In the genomic region with DNA sequence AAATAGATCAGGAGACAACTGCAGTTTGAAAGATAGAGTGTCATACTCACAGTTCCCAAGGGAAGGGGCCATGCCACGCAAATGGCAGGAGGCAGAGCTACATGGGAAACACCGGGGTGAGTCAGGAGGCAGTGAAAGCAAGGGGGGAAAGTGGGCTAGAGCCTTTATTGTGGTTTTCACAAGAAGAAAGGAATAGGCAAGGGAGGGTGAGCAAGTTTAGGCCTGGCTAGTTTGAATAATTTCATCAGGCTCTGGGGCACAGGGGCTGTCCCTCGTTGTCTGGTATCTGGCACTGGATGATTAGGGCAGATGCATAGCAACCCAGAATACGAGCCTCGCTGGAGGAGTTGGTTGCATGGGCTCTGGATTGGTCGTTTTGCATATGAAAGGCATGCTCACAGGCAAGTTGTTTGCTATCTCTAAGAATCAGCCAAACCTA, we compare ENCODE assay signal across 13 cellular contexts. TPM values are rescaled to one million over a fixed set of nuclear protein-coding genes. Genes with fewer than 3 reads are reported as not detected.
A peak's percentile ranks its signal among the peaks of the same experiment; 100 is the strongest.
DNase-seq lines count a peak whose midpoint lies in the region; FAIRE-seq and TF ChIP-seq lines count a peak whose summit lies in the region.
"Had no signal": no experiment of that assay in that cellular context is flagged by ENCODE, and none has a peak within 500 bp of the region (broad histone marks: within the 10 kb centered on the region; RNA-seq: fewer than 3 reads in every experiment).

No MANE protein-coding gene starts in this region.

- H2AFZ ChIP-seq in mammary epithelial cell (ENCODE audit: low read depth, low read length): no peak overlapping the region

- dilution Hi-C loops in mammary epithelial cell (cut with HindIII; ENCODE audit: low sequenced_read_pairs): no loop called here

- H3K79me2 ChIP-seq in mammary epithelial cell (ENCODE audit: insufficient read depth, low read length): no peaks in the 10 kb centered on the region

- no peaks in the 10 kb centered on the region for H3K27me3 ChIP-seq in mammary epithelial cell (ENCODE audit: insufficient read depth, low read length)
- H3K27me3 ChIP-seq in breast epithelium: no peaks in the 10 kb centered on the region
- no peaks in the 10 kb centered on the region for H3K27me3 ChIP-seq in HUES6 (ENCODE audit: control insufficient read depth, insufficient read depth, low read length)
- no peaks in the 10 kb centered on the region for H3K27me3 ChIP-seq in iPS-18a (ENCODE audit: control insufficient read depth, insufficient read depth, low read length)
- H3K27me3 ChIP-seq in BE2C: peaks cover 17% of the 10 kb centered on the region
- H3K27me3 ChIP-seq: MG63, stomach had no signal

- no peak for TF ChIP-seq CTCF in mammary epithelial cell (conservative IDR thresholded peaks at IDR 0.05 in 1 of 2, IDR thresholded peaks at IDR 0.05 in 1 of 2; ENCODE audit: extremely low read depth in 1 of 2, insufficient read depth in 1 of 2, low read depth in 1 of 2, low read length in 2 of 2)
- no peak for TF ChIP-seq CTCF in breast epithelium (IDR thresholded peaks at IDR 0.05)
- no peak for TF ChIP-seq CTCF in BE2C (IDR thresholded peaks at IDR 0.05; ENCODE audit: low read depth, low read length)

- BruUV-seq in mammary epithelial cell (replicated peaks; lab: Mats Ljungman, UMichigan): no TSS peak

- H3K4me2 ChIP-seq in mammary epithelial cell (ENCODE audit: insufficient read depth, low read depth, low read length): no peak overlapping the region

- H3K36me3 ChIP-seq in mammary epithelial cell (ENCODE audit: insufficient read depth, low read length): no peaks in the 10 kb centered on the region
- no peaks in the 10 kb centered on the region for H3K36me3 ChIP-seq in breast epithelium
- H3K36me3 ChIP-seq in HUES6 (ENCODE audit: control insufficient read depth, insufficient read depth, low read length): no peaks in the 10 kb centered on the region
- no peaks in the 10 kb centered on the region for H3K36me3 ChIP-seq in iPS-18a (ENCODE audit: control insufficient read depth, low read depth, low read length)
- no peaks in the 10 kb centered on the region for H3K36me3 ChIP-seq in BE2C
- H3K36me3 ChIP-seq: MG63, stomach had no signal

- H3K4me3 ChIP-seq in mammary epithelial cell (replicated peaks in 1 of 3; ENCODE audit: insufficient read depth in 1 of 3, low read depth in 2 of 3, low read length in 3 of 3) (no peak overlapping the region), breast epithelium (no peak overlapping the region), HUES6 (ENCODE audit: low read depth, low read length) (no peak overlapping the region), iPS-18a (ENCODE audit: low read length) (peak overlapping the region; percentile 13), BE2C (ENCODE audit: low read depth, low read length) (no peak overlapping the region)
- H3K4me3 ChIP-seq: MG63, stomach had no signal

- CTCF ChIA-PET in mammary epithelial cell (lab: Charles Lee; ENCODE audit: low non-redundant PET): no interaction called here

- no peak for TF ChIP-seq POLR2A in breast epithelium (IDR thresholded peaks at IDR 0.05)

- in situ Hi-C loops in mammary epithelial cell (cut with MboI; ENCODE audit: low sequenced_read_pairs in 2 of 2): loop anchor here in 1 of 2 donors (25.0 kb wide), 1 partner anchor 234 kb away; a partner anchor contains a TSS

- no peaks in the 10 kb centered on the region for H3K9me3 ChIP-seq in mammary epithelial cell (replicated peaks; ENCODE audit: insufficient read depth, low read length)
- H3K9me3 ChIP-seq in breast epithelium: no peaks in the 10 kb centered on the region
- H3K9me3 ChIP-seq in HUES6 (ENCODE audit: control insufficient read depth, insufficient read depth, low read depth, low read length): no peaks in the 10 kb centered on the region
- no peaks in the 10 kb centered on the region for H3K9me3 ChIP-seq in iPS-18a (ENCODE audit: control insufficient read depth, low read depth, low read length)
- H3K9me3 ChIP-seq in BE2C: no peaks in the 10 kb centered on the region
- H3K9me3 ChIP-seq: MG63, stomach had no signal

- DNase-seq in mammary epithelial cell (peak; percentile 64), breast epithelium (ENCODE audit: low spot score in 2 of 2) (no peak), urothelium cell line (ENCODE audit: low spot score) (peak; percentile 41), NCI-H2196 (lab: John Stamatoyannopoulos, UW; ENCODE audit: unreplicated experiment) (no peak), kidney tubule cell (ENCODE audit: low spot score) (no peak), BE2C (no peak)
- DNase-seq: MG63, NCI-H774, stomach had no signal

- no peaks in the 10 kb centered on the region for H3K4me1 ChIP-seq in mammary epithelial cell (ENCODE audit: insufficient read depth, low read length)
- H3K4me1 ChIP-seq in breast epithelium: no peaks in the 10 kb centered on the region
- H3K4me1 ChIP-seq in HUES6 (ENCODE audit: control insufficient read depth, insufficient read depth, low read length): peaks cover 25% of the 10 kb centered on the region
- H3K4me1 ChIP-seq in iPS-18a (ENCODE audit: control insufficient read depth, low read depth, low read length): peaks cover 24% of the 10 kb centered on the region
- H3K4me1 ChIP-seq in BE2C: no peaks in the 10 kb centered on the region
- H3K4me1 ChIP-seq: stomach had no signal

- intact Hi-C loops in mammary epithelial cell (cut with micrococcal nuclease): no loop called here
- intact Hi-C loops in breast epithelium (cut with DNase I; ENCODE audit: low total_unique reads): no loop called here

- WGBS in mammary epithelial cell (ENCODE audit: low coverage, missing lambda C conversion rate): 2% methylated on average over 6 of the region's 6 CpGs

- H3K9ac ChIP-seq in mammary epithelial cell (ENCODE audit: insufficient read depth, low read length) (no peak overlapping the region), HUES6 (ENCODE audit: low read length) (no peak overlapping the region), iPS-18a (ENCODE audit: low read length) (peak overlapping the region; percentile 8)

- no peaks in the 10 kb centered on the region for H4K20me1 ChIP-seq in mammary epithelial cell (ENCODE audit: insufficient read depth, low read length)

- FAIRE-seq in urothelium cell line (lab: Jason Lieb, UNC): no peak

- no peak overlapping the region for H3K27ac ChIP-seq in mammary epithelial cell (ENCODE audit: insufficient read depth, low read depth, low read length)
- H3K27ac ChIP-seq in breast epithelium: no peak overlapping the region
- H3K27ac ChIP-seq in HUES6 (ENCODE audit: low read depth, low read length): 0 out of 2 replicates have a peak overlapping the region, but pooled peaks have one; percentile 1
- no peak overlapping the region for H3K27ac ChIP-seq in iPS-18a (ENCODE audit: low read length)
- H3K27ac ChIP-seq: C4-2B, stomach had no signal

RNA-seq across cellular contexts. Expression of a gene that starts 17.0 kb away (rescaled TPM):
- total RNA-seq in mammary epithelial cell (under 1 TPM; 0.35 to 0.50 TPM), breast epithelium (10 to 100 TPM in 1 of 3 donors, not detected in 2; 10.7 TPM)
- 0.26 TPM for polyA plus RNA-seq in mammary epithelial cell
- polyA minus RNA-seq in mammary epithelial cell: not detected
- not detected for polyA plus RNA-seq in BE2C (2012; ENCODE audit: insufficient read depth, insufficient read length, low read depth)
- total RNA-seq: glomerular endothelial cell had no signal

RNA-seq across cellular contexts. Expression of a gene that starts 49.3 kb away (rescaled TPM):
- total RNA-seq in mammary epithelial cell (100 to 1,000 TPM; 109 to 202 TPM), breast epithelium (10 to 100 TPM; 41.1 to 74.3 (median 48.8) TPM)
- polyA plus RNA-seq in mammary epithelial cell: 159 TPM
- polyA minus RNA-seq in mammary epithelial cell: 183 TPM
- 0.54 TPM for polyA plus RNA-seq in BE2C (2012; ENCODE audit: insufficient read depth, insufficient read length, low read depth)

Comparison
In these comparisons a context has a peak if more than half of its experiments do, and no peak if none do; other contexts are left out.
1. DNase-seq: peak in mammary epithelial cell (single experiment) and urothelium cell line (single experiment); none in breast epithelium (0 of 2), NCI-H2196 (single experiment), kidney tubule cell (single experiment) and BE2C (single experiment).